In genomic region chr3:63950698-63951097, GRCh38 we compare ENCODE assay signal across 30 cellular contexts. TPM values are rescaled to one million over a fixed set of nuclear protein-coding genes. Genes with fewer than 3 reads are reported as not detected.
DNase-seq lines count a peak whose midpoint lies in the region; ATAC-seq, FAIRE-seq and TF ChIP-seq lines count a peak whose summit lies in the region.
"Had no signal": no experiment of that assay in that cellular context is flagged by ENCODE, and none has a peak within 500 bp of the region (broad histone marks: within the 10 kb centered on the region; RNA-seq: fewer than 3 reads in every experiment).

No MANE protein-coding gene starts in this region.

- no peaks in the 10 kb centered on the region for H3K9me3 ChIP-seq in astrocyte (ENCODE audit: insufficient read depth, low read depth, low read length)
- H3K9me3 ChIP-seq in right cardiac atrium (ENCODE audit: control insufficient read depth, low read length) = no peaks in the 10 kb centered on the region
- H3K9me3 ChIP-seq: body of pancreas, lower lobe of right lung, mucosa of descending colon, thyroid gland had no signal

- no peak for TF ChIP-seq CTCF in GM23338 (conservative IDR thresholded peaks at IDR 0.05; ENCODE audit: low read depth in 2 of 2)
- no peak for TF ChIP-seq CTCF in astrocyte (IDR thresholded peaks at IDR 0.05; ENCODE audit: insufficient read depth, low read depth, low read length)
- no peak for TF ChIP-seq CTCF in nephron progenitor cell (IDR thresholded peaks at IDR 0.05)

- no peak for FAIRE-seq in astrocyte (lab: Jason Lieb, UNC)
- FAIRE-seq: H1, keratinocyte had no signal

- no peaks in the 10 kb centered on the region for H3K36me3 ChIP-seq in GM23338 (ENCODE audit: insufficient read depth)
- H3K36me3 ChIP-seq in astrocyte (ENCODE audit: insufficient read depth, low read length) = peaks cover 9% of the 10 kb centered on the region
- H3K36me3 ChIP-seq: thyroid gland had no signal

- no peaks in the 10 kb centered on the region for H3F3A ChIP-seq in GM23338 (replicated peaks; ENCODE audit: low read depth)

- no peak for ATAC-seq in GM23338
- ATAC-seq in natural killer cell treated with Interleukin-12 subunit alpha and Interleukin-12 subunit beta and Interleukin-15 and Interleukin-18, amount 100 ng/mL, for 72 hours = no peak
- ATAC-seq in HG03571 (IDR thresholded peaks at IDR 0.05; ENCODE audit: unreplicated experiment) = no peak
- no peak for ATAC-seq in right cardiac atrium
- ATAC-seq: body of pancreas; lower lobe of right lung; mucosa of descending colon; Panc1; stimulated activated naive CD8-positive, alpha-beta T cell treated with anti-CD3 and anti-CD28 coated beads, Interleukin-15, Interleukin-2, amounts not matched to agents 100 U/mL and 50 U/mL, for 24 hours had no signal

- H4K20me1 ChIP-seq in GM23338 (replicated peaks; ENCODE audit: insufficient read depth) (no peaks in the 10 kb centered on the region), astrocyte (ENCODE audit: insufficient read depth, low read length) (peaks cover 68% of the 10 kb centered on the region)

- 78% methylated on average over 1 of the region's 1 CpG for WGBS in right cardiac atrium

- no peak overlapping the region for H3K4me3 Mint-ChIP-seq in T-helper 2 cell treated with Interferon-gamma antibody and Interleukin-4, amounts not matched to agents 5 μg/mL and 100 μg/mL, for 36 hours
- H3K4me3 Mint-ChIP-seq in GM23338 (no peak overlapping the region), astrocyte (ENCODE audit: unreplicated experiment) (no peak overlapping the region), nephron progenitor cell (no peak overlapping the region)
- H3K4me3 Mint-ChIP-seq in natural killer cell treated with Interleukin-12 subunit alpha and Interleukin-12 subunit beta and Interleukin-15 and Interleukin-18, amount 100 ng/mL, for 72 hours = no peak overlapping the region
- H3K4me3 Mint-ChIP-seq: activated B cell treated with CpG ODN at 0.5 μM for 24 hours had no signal

- peaks cover 25% of the 10 kb centered on the region for H3K36me3 Mint-ChIP-seq in T-helper 2 cell treated with Interferon-gamma antibody and Interleukin-4, amounts not matched to agents 5 μg/mL and 100 μg/mL, for 36 hours (ENCODE audit: low read depth)
- H3K36me3 Mint-ChIP-seq in GM23338 (ENCODE audit: low read depth) = peaks cover 4% of the 10 kb centered on the region
- H3K36me3 Mint-ChIP-seq in astrocyte (ENCODE audit: low read depth, unreplicated experiment) = peaks cover 5% of the 10 kb centered on the region
- H3K36me3 Mint-ChIP-seq in natural killer cell treated with Interleukin-12 subunit alpha and Interleukin-12 subunit beta and Interleukin-15 and Interleukin-18, amount 100 ng/mL, for 72 hours = peaks cover 18% of the 10 kb centered on the region
- peaks cover 21% of the 10 kb centered on the region for H3K36me3 Mint-ChIP-seq in nephron progenitor cell (ENCODE audit: low read depth)

- H3K27me3 Mint-ChIP-seq in T-helper 2 cell treated with Interferon-gamma antibody and Interleukin-4, amounts not matched to agents 5 μg/mL and 100 μg/mL, for 36 hours (ENCODE audit: low read depth) = no peaks in the 10 kb centered on the region
- H3K27me3 Mint-ChIP-seq in GM23338 (ENCODE audit: insufficient read depth, low read depth, poor library complexity) = peaks cover 11% of the 10 kb centered on the region
- no peaks in the 10 kb centered on the region for H3K27me3 Mint-ChIP-seq in astrocyte (ENCODE audit: low read depth, unreplicated experiment)
- H3K27me3 Mint-ChIP-seq in natural killer cell treated with Interleukin-12 subunit alpha and Interleukin-12 subunit beta and Interleukin-15 and Interleukin-18, amount 100 ng/mL, for 72 hours = no peaks in the 10 kb centered on the region
- no peaks in the 10 kb centered on the region for H3K27me3 Mint-ChIP-seq in nephron progenitor cell (ENCODE audit: low read depth, poor library complexity)
- H3K27me3 Mint-ChIP-seq: activated B cell treated with CpG ODN at 0.5 μM for 24 hours; activated CD4-positive, alpha-beta memory T cell treated with anti-CD3 and anti-CD28 coated beads for 36 hours; progenitor cell of endocrine pancreas had no signal

- peaks cover 47% of the 10 kb centered on the region for H3K4me1 Mint-ChIP-seq in T-helper 2 cell treated with Interferon-gamma antibody and Interleukin-4, amounts not matched to agents 5 μg/mL and 100 μg/mL, for 36 hours (ENCODE audit: low read depth)
- H3K4me1 Mint-ChIP-seq in GM23338 (peaks cover 53% of the 10 kb centered on the region), astrocyte (ENCODE audit: low read depth, unreplicated experiment) (peaks cover 56% of the 10 kb centered on the region), nephron progenitor cell (peaks cover 44% of the 10 kb centered on the region)
- H3K4me1 Mint-ChIP-seq in natural killer cell treated with Interleukin-12 subunit alpha and Interleukin-12 subunit beta and Interleukin-15 and Interleukin-18, amount 100 ng/mL, for 72 hours (ENCODE audit: low read depth in 2 of 2) = peaks cover 45 to 57% of the 10 kb centered on the region in 2 donors

- H3K9me3 Mint-ChIP-seq in T-helper 2 cell treated with Interferon-gamma antibody and Interleukin-4, amounts not matched to agents 5 μg/mL and 100 μg/mL, for 36 hours = no peaks in the 10 kb centered on the region
- H3K9me3 Mint-ChIP-seq in GM23338 = no peaks in the 10 kb centered on the region
- H3K9me3 Mint-ChIP-seq in astrocyte (ENCODE audit: unreplicated experiment) = peaks cover 4% of the 10 kb centered on the region
- no peaks in the 10 kb centered on the region for H3K9me3 Mint-ChIP-seq in natural killer cell treated with Interleukin-12 subunit alpha and Interleukin-12 subunit beta and Interleukin-15 and Interleukin-18, amount 100 ng/mL, for 72 hours
- no peaks in the 10 kb centered on the region for H3K9me3 Mint-ChIP-seq in nephron progenitor cell
- H3K9me3 Mint-ChIP-seq: activated B cell treated with CpG ODN at 0.5 μM for 24 hours; activated CD4-positive, alpha-beta memory T cell treated with anti-CD3 and anti-CD28 coated beads for 36 hours had no signal

- H2AFZ ChIP-seq in GM23338 = no peak overlapping the region
- no peak overlapping the region for H2AFZ ChIP-seq in astrocyte (ENCODE audit: low read depth, low read length)

- intact Hi-C loops in right cardiac atrium (cut with DNase I) = no loop called here

- H3K27ac Mint-ChIP-seq in T-helper 2 cell treated with Interferon-gamma antibody and Interleukin-4, amounts not matched to agents 5 μg/mL and 100 μg/mL, for 36 hours = peak overlapping the region; percentile 85
- H3K27ac Mint-ChIP-seq in GM23338 (no peak overlapping the region), astrocyte (ENCODE audit: unreplicated experiment) (no peak overlapping the region), nephron progenitor cell (no peak overlapping the region)
- peak overlapping the region; percentile 63 to 87 for H3K27ac Mint-ChIP-seq in natural killer cell treated with Interleukin-12 subunit alpha and Interleukin-12 subunit beta and Interleukin-15 and Interleukin-18, amount 100 ng/mL, for 72 hours
- H3K27ac Mint-ChIP-seq: activated B cell treated with CpG ODN at 0.5 μM for 24 hours, progenitor cell of endocrine pancreas had no signal

- H3K9me2 ChIP-seq in GM23338 (ENCODE audit: insufficient read depth) = no peaks in the 10 kb centered on the region

- H3K79me2 ChIP-seq in GM23338 (replicated peaks; ENCODE audit: insufficient read depth) (no peaks in the 10 kb centered on the region), astrocyte (ENCODE audit: insufficient read depth, low read length) (peaks cover 27% of the 10 kb centered on the region)

- H3K27ac ChIP-seq in GM23338 (ENCODE audit: low read depth) (no peak overlapping the region), astrocyte (ENCODE audit: low read depth, low read length) (no peak overlapping the region), right cardiac atrium (ENCODE audit: low read length) (no peak overlapping the region)
- H3K27ac ChIP-seq: 22Rv1, lower lobe of right lung, thyroid gland had no signal

- H3K4me1 ChIP-seq in GM23338 (ENCODE audit: insufficient read depth) = peaks cover 35% of the 10 kb centered on the region
- peaks cover 12% of the 10 kb centered on the region for H3K4me1 ChIP-seq in astrocyte (ENCODE audit: insufficient read depth, low read length)
- peaks cover 8% of the 10 kb centered on the region for H3K4me1 ChIP-seq in right cardiac atrium (ENCODE audit: control insufficient read depth, insufficient read depth, low read length)

- no peak overlapping the region for H3K9ac ChIP-seq in astrocyte (ENCODE audit: low read length)

- no peak for DNase-seq in T-helper 2 cell treated with Interferon-gamma antibody and Interleukin-4, amounts not matched to agents 5 μg/mL and 100 μg/mL, for 36 hours (ENCODE audit: low spot score)
- no peak for DNase-seq in T-helper 2 cell
- no peak for DNase-seq in GM23338 (ENCODE audit: low spot score)
- DNase-seq in astrocyte (ENCODE audit: low read depth) = peak; percentile 45
- DNase-seq in natural killer cell treated with Interleukin-12 subunit alpha and Interleukin-12 subunit beta and Interleukin-15 and Interleukin-18, amount 100 ng/mL, for 72 hours (ENCODE audit: low spot score) = no peak
- DNase-seq in right cardiac atrium = no peak
- DNase-seq in nephron progenitor cell = no peak
- DNase-seq: activated B cell treated with CpG ODN at 0.5 μM for 24 hours; activated CD4-positive, alpha-beta memory T cell treated with anti-CD3 and anti-CD28 coated beads for 36 hours; activated effector memory CD4-positive, alpha-beta T cell treated with anti-CD3 and anti-CD28 coated beads, Interleukin-2, amount 50 U/mL, for 16 hours; body of pancreas; glutamatergic neuron; lower lobe of right lung; mucosa of descending colon; NCI-H2029 treated with DMSO at 0.1 percent for 48 hours; NCI-H526 treated with DMSO at 0.1 percent for 48 hours; SHP77; stimulated activated CD4-positive, alpha-beta T cell treated with anti-CD3 and anti-CD28 coated beads, Interleukin-15, amount 100 ng/mL, for 24 hours; stimulated activated naive CD8-positive, alpha-beta T cell treated with anti-CD3 and anti-CD28 coated beads, Interleukin-15, Interleukin-2, amounts not matched to agents 100 U/mL and 50 U/mL, for 24 hours; SW 1271; thyroid gland had no signal

- H3K4me3 ChIP-seq in GM23338 = no peak overlapping the region
- no peak overlapping the region for H3K4me3 ChIP-seq in astrocyte (ENCODE audit: insufficient read depth, low read depth, low read length)
- no peak overlapping the region for H3K4me3 ChIP-seq in right cardiac atrium (ENCODE audit: low read length)
- H3K4me3 ChIP-seq: body of pancreas, lower lobe of right lung, mucosa of descending colon, thyroid gland had no signal

- H3K4me2 ChIP-seq in GM23338 (peak overlapping the region; percentile 45; the same call in 1 of the 2 replicates), astrocyte (ENCODE audit: low read length) (peak overlapping the region; percentile 2)

- H3K27me3 ChIP-seq in GM23338 (ENCODE audit: insufficient read depth) (no peaks in the 10 kb centered on the region), astrocyte (ENCODE audit: insufficient read depth, low read length) (no peaks in the 10 kb centered on the region), right cardiac atrium (ENCODE audit: control insufficient read depth, insufficient read depth) (no peaks in the 10 kb centered on the region)
- H3K27me3 ChIP-seq: body of pancreas, thyroid gland had no signal

RNA-seq across cellular contexts. Expression of gene SCAANT1, which starts 38.5 kb away (rescaled TPM):
- not detected in 2 replicates for total RNA-seq in GM23338 (2014; rRNA removed; shearing (Covaris generic))
- 1.2 TPM in 1 of 2 replicates, not detected in the other for polyA plus RNA-seq in GM23338 (2016; fragmentation: Nextera tagmentation; extraction: Ambion mirVana)
- total RNA-seq in astrocyte = not detected in 2 replicates
- 1 to 10 TPM in 1 of 2 donors, not detected in 1; 2.6 TPM for total RNA-seq in natural killer cell treated with Interleukin-12 subunit alpha and Interleukin-12 subunit beta and Interleukin-15 and Interleukin-18, amount 100 ng/mL, for 72 hours
- not detected for total RNA-seq in right cardiac atrium
- polyA plus RNA-seq in right cardiac atrium = not detected
- total RNA-seq: activated B cell treated with CpG ODN at 0.5 μM for 24 hours; activated CD4-positive, alpha-beta memory T cell treated with anti-CD3 and anti-CD28 coated beads for 36 hours; body of pancreas; cerebellum; G401; H1; lower lobe of right lung; mucosa of descending colon; progenitor cell of endocrine pancreas; thyroid gland had no signal
- polyA plus RNA-seq: adipose tissue, H1, keratinocyte had no signal

Comparison
In these comparisons a context has a peak if more than half of its experiments do, and no peak if none do; other contexts are left out.
1. H3K27ac Mint-ChIP-seq: peak in T-helper 2 cell treated with Interferon-gamma antibody and Interleukin-4, amounts not matched to agents 5 μg/mL and 100 μg/mL, for 36 hours (single experiment) and natural killer cell treated with Interleukin-12 subunit alpha and Interleukin-12 subunit beta and Interleukin-15 and Interleukin-18, amount 100 ng/mL, for 72 hours (2 of 2); none in GM23338 (single experiment), astrocyte (single experiment) and nephron progenitor cell (single experiment).